ENCODE assay signal across 24 cellular contexts in the genomic region with DNA sequence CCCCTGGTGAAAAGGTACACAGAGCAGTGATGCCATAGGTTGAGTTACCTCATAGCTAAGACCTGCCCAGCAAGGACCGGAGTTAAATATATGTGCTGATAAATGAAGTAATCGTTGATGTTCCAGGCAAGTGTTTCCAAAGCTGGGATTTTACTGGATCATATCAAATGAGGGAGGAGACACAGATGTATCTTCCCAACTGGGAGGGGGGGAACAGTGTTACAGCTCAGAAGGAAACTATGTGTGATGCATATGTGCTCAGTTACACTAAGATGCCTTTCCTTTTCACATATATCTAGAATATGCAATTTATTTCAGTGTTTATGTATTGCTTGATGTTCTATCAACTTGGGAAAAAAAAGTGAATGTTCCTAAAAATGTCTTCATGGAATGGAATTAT.
DNase-seq lines count a peak whose midpoint lies in the region; ATAC-seq, FAIRE-seq and TF ChIP-seq lines count a peak whose summit lies in the region.
"Had no signal": no experiment of that assay in that cellular context is flagged by ENCODE, and none has a peak within 500 bp of the region (broad histone marks: within the 10 kb centered on the region; RNA-seq: fewer than 3 reads in every experiment).

No MANE protein-coding gene starts in this region.

- DNase-seq in HCEC 1CT (peak; percentile 11), RWPE2 (ENCODE audit: low spot score) (no peak), fibroblast of villous mesenchyme (ENCODE audit: low read depth) (peak; percentile 81), urothelium cell line (ENCODE audit: low spot score) (peak; percentile 27), H4 (ENCODE audit: low spot score) (no peak), HT-29 (ENCODE audit: low spot score) (no peak)
- no peak for DNase-seq in activated T-cell treated with anti-CD3 and anti-CD28 coated beads, Interleukin-2, amount 50 U/mL, for 1 hour
- DNase-seq in stimulated activated naive CD8-positive, alpha-beta T cell treated with anti-CD3 and anti-CD28 coated beads, Interleukin-15, Interleukin-2, amounts not matched to agents 100 U/mL and 50 U/mL, for 24 hours = no peak
- DNase-seq: activated CD4-positive, alpha-beta T cell treated with anti-CD3 and anti-CD28 coated beads for 48 hours; Caco-2; cerebellar nuclear complex; Karpas-422; kidney; lower lobe of right lung; NCI-H1092; NCI-H2029 treated with DMSO at 0.1 percent for 48 hours; NCI-H345; NCI-H82; SIG-M5; stimulated activated CD4-positive, alpha-beta T cell treated with anti-CD3 and anti-CD28 coated beads, Interleukin-4, amount 100 ng/mL, for 24 hours had no signal

- no peaks in the 10 kb centered on the region for H3K36me3 ChIP-seq in RWPE2 (ENCODE audit: low read depth)
- H3K36me3 ChIP-seq: ascending aorta, gastroesophageal sphincter, HAP-1, lower lobe of right lung, tibial nerve had no signal

- peak; percentile 53; the same call in 1 of the 3 replicates for ATAC-seq in RWPE2 (ENCODE audit: low read depth)
- no peak for ATAC-seq in stimulated activated naive CD8-positive, alpha-beta T cell treated with anti-CD3 and anti-CD28 coated beads, Interleukin-15, Interleukin-2, amounts not matched to agents 100 U/mL and 50 U/mL, for 24 hours
- ATAC-seq: gastroesophageal sphincter, lower lobe of right lung had no signal

- no peak overlapping the region for H3K27ac ChIP-seq in RWPE2 (ENCODE audit: poor library complexity, severe bottlenecking)
- H3K27ac ChIP-seq: ascending aorta, gastroesophageal sphincter, lower lobe of right lung, tibial nerve had no signal

- no peaks in the 10 kb centered on the region for H3K27me3 ChIP-seq in RWPE2 (ENCODE audit: insufficient read depth, poor library complexity, severe bottlenecking)
- H3K27me3 ChIP-seq: ascending aorta, gastroesophageal sphincter, tibial nerve had no signal

- H3K4me3 ChIP-seq in RWPE2 (ENCODE audit: severe bottlenecking) (no peak overlapping the region), fibroblast of villous mesenchyme (ENCODE audit: low read depth, low read length) (peak overlapping the region; percentile 32)
- H3K4me3 ChIP-seq: ascending aorta, gastroesophageal sphincter, HAP-1, lower lobe of right lung, tibial nerve had no signal

- H3K4me1 ChIP-seq in RWPE2 (ENCODE audit: insufficient read depth, poor library complexity, severe bottlenecking) = no peaks in the 10 kb centered on the region
- H3K4me1 ChIP-seq: ascending aorta, Caco-2, gastroesophageal sphincter, HAP-1, lower lobe of right lung, tibial nerve had no signal

- FAIRE-seq in urothelium cell line (lab: Jason Lieb, UNC) = peak; percentile 79
- FAIRE-seq: kidney had no signal

- no peaks in the 10 kb centered on the region for H3K9me3 ChIP-seq in RWPE2 (ENCODE audit: severe bottlenecking)
- H3K9me3 ChIP-seq: ascending aorta, Caco-2, gastroesophageal sphincter, HAP-1, lower lobe of right lung, tibial nerve had no signal

- TF ChIP-seq CTCF in RWPE2 (IDR thresholded peaks at IDR 0.05; ENCODE audit: poor library complexity, severe bottlenecking) = no peak
- no peak for TF ChIP-seq CTCF in fibroblast of villous mesenchyme (IDR thresholded peaks at IDR 0.05; ENCODE audit: insufficient read depth, low read depth, low read length)

Comparison
In these comparisons a context has a peak if more than half of its experiments do, and no peak if none do; other contexts are left out.
1. DNase-seq: peak in HCEC 1CT (single experiment), fibroblast of villous mesenchyme (single experiment) and urothelium cell line (single experiment); none in RWPE2 (single experiment), activated T-cell treated with anti-CD3 and anti-CD28 coated beads, Interleukin-2, amount 50 U/mL, for 1 hour (single experiment), H4 (single experiment), HT-29 (single experiment) and stimulated activated naive CD8-positive, alpha-beta T cell treated with anti-CD3 and anti-CD28 coated beads, Interleukin-15, Interleukin-2, amounts not matched to agents 100 U/mL and 50 U/mL, for 24 hours (single experiment).